In the genomic region with DNA sequence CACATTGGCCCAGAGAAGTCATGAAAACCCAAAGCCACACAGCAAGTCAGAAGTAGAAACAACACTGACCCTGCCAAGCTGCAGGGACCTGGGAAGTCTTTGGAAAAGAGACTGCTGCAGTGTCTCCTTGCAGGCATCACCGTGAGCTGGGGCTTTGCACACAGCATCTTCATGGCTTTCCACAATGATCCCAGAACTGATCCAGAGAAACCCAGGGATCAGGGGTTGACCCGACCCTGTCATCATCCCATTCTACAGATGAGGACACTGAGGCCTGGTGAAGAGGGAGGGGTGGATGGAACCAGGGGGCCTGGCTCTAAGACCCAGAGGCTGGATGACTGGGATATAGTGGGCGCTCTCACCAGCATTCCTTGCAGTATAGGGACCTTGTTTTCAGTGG, we compare ENCODE assay signal across 25 cellular contexts.
"Had no signal": no experiment of that assay in that cellular context is flagged by ENCODE, and none has a peak within 500 bp of the region (broad histone marks: within the 10 kb centered on the region; RNA-seq: fewer than 3 reads in every experiment).

No MANE protein-coding gene starts in this region.

- H3K27ac ChIP-seq: epithelial cell of prostate, gastroesophageal sphincter, left lung, pancreas, stomach, thyroid gland, upper lobe of left lung had no signal

- H3K4me1 ChIP-seq: pancreas had no signal

- DNase-seq: cerebellar nuclear complex; cortex of kidney; effector CD8-positive, alpha-beta T cell; endodermal cell; heart right ventricle; hippocampal formation; left cardiac atrium; left lung; mesenchymal stem cell; midbrain; naive thymus-derived CD4-positive, alpha-beta T cell; pancreas; retina; stimulated activated CD4-positive, alpha-beta T cell treated with anti-CD3 and anti-CD28 coated beads, Interleukin-2, amount 100 ng/mL, for 24 hours; stimulated activated CD4-positive, alpha-beta T cell treated with anti-CD3 and anti-CD28 coated beads, Interleukin-4, amount 100 ng/mL, for 24 hours; stimulated activated naive CD4-positive, alpha-beta T cell treated with Interleukin-2 at 50 U/mL for 16 hours; stomach; thyroid gland had no signal

- H3K4me3 ChIP-seq: gastroesophageal sphincter, heart right ventricle, left lung, pancreas, stomach, thyroid gland, upper lobe of left lung had no signal

- ATAC-seq: esophagus mucosa; gastroesophageal sphincter; heart right ventricle; left cardiac atrium; left lung; naive thymus-derived CD4-positive, alpha-beta T cell; pancreas; sciatic nerve; stimulated activated effector memory CD8-positive, alpha-beta T cell treated with anti-CD3 and anti-CD28 coated beads, Interleukin-12 subunit alpha, Interleukin-12 subunit beta, amount 100 ng/mL, for 72 hours had no signal

- H3K9me3 ChIP-seq: gastroesophageal sphincter, heart right ventricle, left lung, pancreas, stomach, thyroid gland, upper lobe of left lung had no signal

- H3K36me3 ChIP-seq: gastroesophageal sphincter, heart right ventricle, left lung, pancreas, stomach, thyroid gland, upper lobe of left lung had no signal

- H3K4me3 Mint-ChIP-seq: endodermal cell; stimulated activated effector memory CD8-positive, alpha-beta T cell treated with anti-CD3 and anti-CD28 coated beads, Interleukin-12 subunit alpha, Interleukin-12 subunit beta, amount 100 ng/mL, for 72 hours had no signal

- H3K9me3 Mint-ChIP-seq: endodermal cell; nephron; stimulated activated effector memory CD8-positive, alpha-beta T cell treated with anti-CD3 and anti-CD28 coated beads, Interleukin-12 subunit alpha, Interleukin-12 subunit beta, amount 100 ng/mL, for 72 hours had no signal

- H3K27me3 ChIP-seq: pancreas, thyroid gland had no signal

- H3K27ac Mint-ChIP-seq: endodermal cell; nephron; stimulated activated effector memory CD8-positive, alpha-beta T cell treated with anti-CD3 and anti-CD28 coated beads, Interleukin-12 subunit alpha, Interleukin-12 subunit beta, amount 100 ng/mL, for 72 hours had no signal
